In the genomic region with DNA sequence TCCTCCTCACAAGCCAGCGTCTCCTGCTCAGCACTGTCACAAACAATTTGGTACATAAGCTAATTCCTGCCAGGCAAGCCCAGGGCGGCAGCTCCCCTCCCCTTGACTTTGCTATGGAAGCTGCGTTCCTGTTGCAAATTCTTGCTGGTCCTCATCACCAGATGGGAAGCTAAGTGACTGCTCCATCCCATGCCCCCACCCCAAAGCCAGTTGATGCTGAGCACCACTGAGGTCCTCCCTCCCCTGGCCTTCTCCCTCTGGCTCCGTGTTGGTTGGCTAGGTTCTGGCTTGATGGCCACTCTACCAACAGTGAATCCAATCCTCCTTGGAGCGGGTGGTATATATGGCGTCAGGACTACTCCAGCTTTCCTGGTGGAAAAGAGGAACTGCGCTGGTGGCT, we compare ENCODE assay signal across 12 cellular contexts. TPM values are rescaled to one million over a fixed set of nuclear protein-coding genes. Genes with fewer than 3 reads are reported as not detected.
"Had no signal": no experiment of that assay in that cellular context is flagged by ENCODE, and none has a peak within 500 bp of the region (broad histone marks: within the 10 kb centered on the region; RNA-seq: fewer than 3 reads in every experiment).

No MANE protein-coding gene starts in this region.

- H3K4me1 ChIP-seq: breast epithelium, spleen, upper lobe of left lung had no signal

- ATAC-seq: activated CD4-positive, CD25-positive, alpha-beta regulatory T cell treated with anti-CD3 and anti-CD28 coated beads, Interleukin-2, amount 50 U/mL, for 24 hours; mucosa of descending colon had no signal

- H3K9me3 ChIP-seq: breast epithelium, left ventricle myocardium inferior, mucosa of descending colon, spleen, upper lobe of left lung had no signal

- FAIRE-seq: endometrium, keratinocyte had no signal

- H3K4me3 ChIP-seq: breast epithelium, left ventricle myocardium inferior, mucosa of descending colon, spleen, upper lobe of left lung had no signal

- H3K9me3 Mint-ChIP-seq: nephron had no signal

- H3K27me3 ChIP-seq: breast epithelium, spleen, upper lobe of left lung had no signal

- DNase-seq: activated CD4-positive, alpha-beta T cell treated with anti-CD3 and anti-CD28 coated beads, Interleukin-2, amount 50 U/mL, for 1 hour; activated CD8-positive, alpha-beta memory T cell treated with anti-CD3 and anti-CD28 coated beads for 24 hours; aorta; left ventricle myocardium inferior; spleen; upper lobe of left lung had no signal

- H3K4me3 Mint-ChIP-seq: nephron had no signal

- H3K27ac ChIP-seq: breast epithelium, left ventricle myocardium inferior, spleen, upper lobe of left lung had no signal

RNA-seq across cellular contexts. Expression of a gene that starts 34.4 kb away (rescaled TPM):
- polyA plus RNA-seq: keratinocyte had no signal
